ENCODE assay signal across 17 cellular contexts in genomic region chr14:95614335-95614734, GRCh38.
DNase-seq lines count a peak whose midpoint lies in the region; ATAC-seq and TF ChIP-seq lines count a peak whose summit lies in the region.
"Had no signal": no experiment of that assay in that cellular context is flagged by ENCODE, and none has a peak within 500 bp of the region (broad histone marks: within the 10 kb centered on the region; RNA-seq: fewer than 3 reads in every experiment).

No MANE protein-coding gene starts in this region.

- TF ChIP-seq POLR2A in GM18505 (IDR thresholded peaks at IDR 0.05; ENCODE audit: borderline replicate concordance, extremely low read depth, insufficient read depth, insufficient read length) = no peak

- ATAC-seq in GM21381 (IDR thresholded peaks at IDR 0.05; ENCODE audit: unreplicated experiment) (peak; percentile 71), GM18505 (IDR thresholded peaks at IDR 0.05; ENCODE audit: unreplicated experiment) (no peak)
- ATAC-seq: gastroesophageal sphincter; stimulated activated effector memory CD8-positive, alpha-beta T cell treated with anti-CD3 and anti-CD28 coated beads, Interleukin-12 subunit alpha, Interleukin-12 subunit beta, amount 100 ng/mL, for 72 hours had no signal

- DNase-seq in NCI-H526 (lab: John Stamatoyannopoulos, UW) (peak; percentile 14 to 41), NCI-H526 treated with DMSO at 0.1 percent for 48 hours (lab: John Stamatoyannopoulos, UW) (no peak), NCI-H69 (lab: John Stamatoyannopoulos, UW) (peak; percentile 50), kidney tubule cell (ENCODE audit: low spot score) (peak; percentile 10), NCI-H2171 treated with DMSO at 0.1 percent for 48 hours (lab: John Stamatoyannopoulos, UW) (no peak), T-helper 1 cell (no peak)
- DNase-seq: activated CD4-positive, alpha-beta T cell treated with anti-CD3 and anti-CD28 coated beads, Interleukin-2, amount 10 ng/mL, durations not matched to agents 24 days and 14 days; DMS79; effector CD4-positive, alpha-beta T cell; NCI-H1436 treated with DMSO at 0.1 percent for 48 hours; stimulated activated CD4-positive, alpha-beta T cell treated with anti-CD3 and anti-CD28 coated beads, Interleukin-2, amount 100 ng/mL, for 24 hours; SW 1271; uterus had no signal

Comparison
In these comparisons a context has a peak if more than half of its experiments do, and no peak if none do; other contexts are left out.
1. DNase-seq: peak in NCI-H526 (2 of 2), NCI-H69 (single experiment) and kidney tubule cell (single experiment); none in NCI-H526 treated with DMSO at 0.1 percent for 48 hours (single experiment), NCI-H2171 treated with DMSO at 0.1 percent for 48 hours (single experiment) and T-helper 1 cell (0 of 5).